Comparison of ENCODE assay signal across 1 cellular context in the genomic region with DNA sequence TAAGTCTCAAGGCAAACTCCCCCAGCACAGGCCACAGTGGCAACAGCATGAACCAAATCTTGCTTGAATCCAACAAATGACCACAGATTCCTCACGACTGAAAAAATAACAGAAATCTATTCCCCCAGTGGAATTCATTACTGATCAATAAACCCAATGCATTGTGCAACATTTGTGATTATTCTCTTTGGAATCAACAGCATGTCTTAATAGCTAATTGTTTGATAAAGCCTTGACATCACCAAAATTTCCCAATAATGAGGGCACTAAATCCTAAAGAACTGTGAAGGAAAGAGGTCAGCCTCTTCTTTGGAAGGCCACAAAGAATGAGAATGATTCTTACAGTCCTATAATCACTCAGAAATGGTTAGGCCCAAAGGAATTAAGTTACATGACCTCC.
TF ChIP-seq lines count a peak whose summit lies in the region.

No MANE protein-coding gene starts in this region.

TF ChIP-seq in liver, 16 proteins besides CTCF, POLR2A, EP300 and RAD21:
- peak; percentile 42 to 58 for TF ChIP-seq HNF4A (conservative IDR thresholded peaks at IDR 0.05)
- TF ChIP-seq, protein P1, sequence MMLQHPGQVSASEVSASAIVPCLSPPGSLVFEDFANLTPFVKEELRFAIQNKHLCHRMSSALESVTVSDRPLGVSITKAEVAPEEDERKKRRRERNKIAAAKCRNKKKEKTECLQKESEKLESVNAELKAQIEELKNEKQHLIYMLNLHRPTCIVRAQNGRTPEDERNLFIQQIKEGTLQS (IDR thresholded peaks at IDR 0.05): no peak
- TF ChIP-seq, protein P2, sequence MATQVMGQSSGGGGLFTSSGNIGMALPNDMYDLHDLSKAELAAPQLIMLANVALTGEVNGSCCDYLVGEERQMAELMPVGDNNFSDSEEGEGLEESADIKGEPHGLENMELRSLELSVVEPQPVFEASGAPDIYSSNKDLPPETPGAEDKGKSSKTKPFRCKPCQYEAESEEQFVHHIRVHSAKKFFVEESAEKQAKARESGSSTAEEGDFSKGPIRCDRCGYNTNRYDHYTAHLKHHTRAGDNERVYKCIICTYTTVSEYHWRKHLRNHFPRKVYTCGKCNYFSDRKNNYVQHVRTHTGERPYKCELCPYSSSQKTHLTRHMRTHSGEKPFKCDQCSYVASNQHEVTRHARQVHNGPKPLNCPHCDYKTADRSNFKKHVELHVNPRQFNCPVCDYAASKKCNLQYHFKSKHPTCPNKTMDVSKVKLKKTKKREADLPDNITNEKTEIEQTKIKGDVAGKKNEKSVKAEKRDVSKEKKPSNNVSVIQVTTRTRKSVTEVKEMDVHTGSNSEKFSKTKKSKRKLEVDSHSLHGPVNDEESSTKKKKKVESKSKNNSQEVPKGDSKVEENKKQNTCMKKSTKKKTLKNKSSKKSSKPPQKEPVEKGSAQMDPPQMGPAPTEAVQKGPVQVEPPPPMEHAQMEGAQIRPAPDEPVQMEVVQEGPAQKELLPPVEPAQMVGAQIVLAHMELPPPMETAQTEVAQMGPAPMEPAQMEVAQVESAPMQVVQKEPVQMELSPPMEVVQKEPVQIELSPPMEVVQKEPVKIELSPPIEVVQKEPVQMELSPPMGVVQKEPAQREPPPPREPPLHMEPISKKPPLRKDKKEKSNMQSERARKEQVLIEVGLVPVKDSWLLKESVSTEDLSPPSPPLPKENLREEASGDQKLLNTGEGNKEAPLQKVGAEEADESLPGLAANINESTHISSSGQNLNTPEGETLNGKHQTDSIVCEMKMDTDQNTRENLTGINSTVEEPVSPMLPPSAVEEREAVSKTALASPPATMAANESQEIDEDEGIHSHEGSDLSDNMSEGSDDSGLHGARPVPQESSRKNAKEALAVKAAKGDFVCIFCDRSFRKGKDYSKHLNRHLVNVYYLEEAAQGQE (IDR thresholded peaks at IDR 0.05): no peak
- no peak for TF ChIP-seq JUND (IDR thresholded peaks at IDR 0.05)
- TF ChIP-seq, protein P3, sequence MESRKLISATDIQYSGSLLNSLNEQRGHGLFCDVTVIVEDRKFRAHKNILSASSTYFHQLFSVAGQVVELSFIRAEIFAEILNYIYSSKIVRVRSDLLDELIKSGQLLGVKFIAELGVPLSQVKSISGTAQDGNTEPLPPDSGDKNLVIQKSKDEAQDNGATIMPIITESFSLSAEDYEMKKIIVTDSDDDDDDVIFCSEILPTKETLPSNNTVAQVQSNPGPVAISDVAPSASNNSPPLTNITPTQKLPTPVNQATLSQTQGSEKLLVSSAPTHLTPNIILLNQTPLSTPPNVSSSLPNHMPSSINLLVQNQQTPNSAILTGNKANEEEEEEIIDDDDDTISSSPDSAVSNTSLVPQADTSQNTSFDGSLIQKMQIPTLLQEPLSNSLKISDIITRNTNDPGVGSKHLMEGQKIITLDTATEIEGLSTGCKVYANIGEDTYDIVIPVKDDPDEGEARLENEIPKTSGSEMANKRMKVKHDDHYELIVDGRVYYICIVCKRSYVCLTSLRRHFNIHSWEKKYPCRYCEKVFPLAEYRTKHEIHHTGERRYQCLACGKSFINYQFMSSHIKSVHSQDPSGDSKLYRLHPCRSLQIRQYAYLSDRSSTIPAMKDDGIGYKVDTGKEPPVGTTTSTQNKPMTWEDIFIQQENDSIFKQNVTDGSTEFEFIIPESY (IDR thresholded peaks at IDR 0.05): peak; percentile 17
- peak; percentile 42 to 54 for TF ChIP-seq RXRA (IDR thresholded peaks at IDR 0.05)
- TF ChIP-seq HNF4G (IDR thresholded peaks at IDR 0.05): no peak
- TF ChIP-seq, protein P4, sequence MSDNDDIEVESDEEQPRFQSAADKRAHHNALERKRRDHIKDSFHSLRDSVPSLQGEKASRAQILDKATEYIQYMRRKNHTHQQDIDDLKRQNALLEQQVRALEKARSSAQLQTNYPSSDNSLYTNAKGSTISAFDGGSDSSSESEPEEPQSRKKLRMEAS (IDR thresholded peaks at IDR 0.05): no peak
- peak; percentile 53 for TF ChIP-seq SP1 (IDR thresholded peaks at IDR 0.05)
- peak; percentile 58 for TF ChIP-seq YY1 (IDR thresholded peaks at IDR 0.05)
